1 cellular context compared by ENCODE assay signal in genomic region chr16:85612191-85612800, GRCh38.
TF ChIP-seq lines count a peak whose summit lies in the region.

No MANE protein-coding gene starts in this region.

TF ChIP-seq in H1, 55 proteins besides CTCF, POLR2A, EP300 and RAD21 (continued from another document):
- TF ChIP-seq MAX (IDR thresholded peaks at IDR 0.05) (no peak), SP1 (IDR thresholded peaks at IDR 0.05; ENCODE audit: low read depth, low read length) (no peak), MAFK (IDR thresholded peaks at IDR 0.05; ENCODE audit: low read depth, low read length) (no peak), CHD1 (IDR thresholded peaks at IDR 0.05; ENCODE audit: low read depth, low read length) (no peak)
